8 cellular contexts compared by ENCODE assay signal in the genomic region with DNA sequence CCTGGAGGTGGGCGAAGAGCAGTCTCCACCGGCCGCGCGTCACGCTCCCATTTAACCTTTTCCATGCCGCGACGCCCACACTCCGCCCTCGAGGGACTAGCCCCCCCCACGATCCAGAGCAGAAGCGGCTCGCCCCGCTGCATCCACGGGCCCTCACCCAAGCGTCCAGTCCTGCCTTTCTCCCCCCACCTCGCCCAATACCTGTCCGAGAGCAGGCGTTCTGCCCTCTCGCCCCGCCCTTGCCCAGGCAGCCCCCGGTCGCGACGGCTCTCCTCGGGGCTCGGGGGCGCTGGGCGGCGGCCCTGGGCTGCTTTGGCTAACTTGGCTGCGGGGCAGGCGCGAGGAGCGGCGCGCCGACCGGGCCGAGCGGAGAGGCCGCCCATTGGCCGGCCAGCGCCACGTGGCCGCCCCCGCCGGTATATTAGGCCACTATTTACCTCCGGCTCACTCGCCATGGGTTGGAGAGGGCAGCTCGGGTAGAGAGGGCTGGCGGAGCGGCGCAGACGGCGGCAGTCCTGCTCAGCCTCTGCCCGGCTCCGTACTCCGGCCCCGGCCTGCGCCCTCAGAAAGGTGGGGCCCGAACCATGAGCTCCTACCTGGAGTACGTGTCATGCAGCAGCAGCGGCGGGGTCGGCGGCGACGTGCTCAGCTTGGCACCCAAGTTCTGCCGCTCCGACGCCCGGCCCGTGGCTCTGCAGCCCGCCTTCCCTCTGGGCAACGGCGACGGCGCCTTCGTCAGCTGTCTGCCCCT. TPM values are rescaled to one million over a fixed set of nuclear protein-coding genes. Genes with fewer than 3 reads are reported as not detected.
DNase-seq lines count a peak whose midpoint lies in the region; ATAC-seq and TF ChIP-seq lines count a peak whose summit lies in the region.

A gene (plus strand): TSS at position 451 of the 751 bp plus-strand sequence. CDS start 134 bp downstream, at position 585.

- H3K27me3 ChIP-seq in muscle layer of duodenum (ENCODE audit: low read depth, low read length): peaks cover 33% of the 10 kb centered on the region
- no peaks in the 10 kb centered on the region for H3K27me3 ChIP-seq in aorta (ENCODE audit: control insufficient read depth in 1 of 2, insufficient read depth in 2 of 2, low read length in 1 of 2)

- WGBS in aorta, 2 donors: 0 to 1% methylated on average over 74 to 80 of the region's 80 CpGs

- BruUV-seq in Calu3 (replicated peaks; lab: Mats Ljungman, UMichigan): no TSS peak

- peak within 1 kb of the TSS; percentile 61 for H3K4me3 Mint-ChIP-seq in Calu3 (ENCODE audit: low read depth, unreplicated experiment)

- CTCF ChIA-PET in Calu3 (lab: Charles Lee): no interaction called here

- H3K4me1 ChIP-seq in muscle layer of duodenum (ENCODE audit: control insufficient read depth in 1 of 2, insufficient read depth in 2 of 2, low read length in 2 of 2) (peaks cover 0 to 23% of the 10 kb centered on the region in 2 donors), aorta (ENCODE audit: control insufficient read depth in 1 of 2, insufficient read depth in 2 of 2, low read length in 2 of 2) (no peaks in the 10 kb centered on the region)

- H3K4me1 Mint-ChIP-seq in Calu3 (ENCODE audit: low read depth, unreplicated experiment): no peaks in the 10 kb centered on the region

- H3K27ac ChIP-seq in muscle layer of duodenum (ENCODE audit: low read length): no peak within 1 kb of the TSS
- no peak within 1 kb of the TSS for H3K27ac ChIP-seq in aorta (ENCODE audit: low read depth in 1 of 2, low read length in 2 of 2)

- H3K4me3 ChIP-seq in epithelial cell of proximal tubule (ENCODE audit: low read depth, low read length) (peak within 1 kb of the TSS; percentile 69), muscle layer of duodenum (ENCODE audit: low read depth in 1 of 2, low read length in 2 of 2) (peak within 1 kb of the TSS; percentile 75 to 90), aorta (ENCODE audit: low read length in 2 of 2) (peak within 1 kb of the TSS; percentile 45 to 48)

- no peak within 1 kb of the TSS for H3K27ac Mint-ChIP-seq in Calu3 (ENCODE audit: unreplicated experiment)

- peaks cover 9% of the 10 kb centered on the region for H3K36me3 Mint-ChIP-seq in Calu3 (ENCODE audit: insufficient read depth, unreplicated experiment)

- intact Hi-C loops in Calu3 (cut with micrococcal nuclease; ENCODE audit: unreplicated experiment) (no loop called here), aorta (cut with DNase I) (no loop called here)

- peaks cover 10% of the 10 kb centered on the region for H3K27me3 Mint-ChIP-seq in Calu3 (ENCODE audit: unreplicated experiment)

- no peak for TF ChIP-seq CTCF in Calu3 (IDR thresholded peaks at IDR 0.05; ENCODE audit: unreplicated experiment)
- TF ChIP-seq CTCF in epithelial cell of proximal tubule (conservative IDR thresholded peaks at IDR 0.05; ENCODE audit: low read depth, low read length): no peak

- ATAC-seq in HG02885 (IDR thresholded peaks at IDR 0.05; ENCODE audit: poor library complexity, unreplicated experiment) (peak; percentile 67), SK-N-SH treated with all-trans-retinoic acid at 6 μM for 48 hours (peak; percentile 91), aorta (ENCODE audit: low FRiP score) (peak; percentile 89), GM21529 (IDR thresholded peaks at IDR 0.05; ENCODE audit: unreplicated experiment) (no peak), GM21723 (IDR thresholded peaks at IDR 0.05; ENCODE audit: unreplicated experiment) (no peak)

- H3K36me3 ChIP-seq in muscle layer of duodenum (ENCODE audit: control insufficient read depth in 1 of 2, insufficient read depth in 2 of 2, low read length in 2 of 2): no peaks in the 10 kb centered on the region
- no peaks in the 10 kb centered on the region for H3K36me3 ChIP-seq in aorta (ENCODE audit: control insufficient read depth in 1 of 2, insufficient read depth in 2 of 2, low read length in 1 of 2)

- DNase-seq in Calu3 (peak; percentile 18), epithelial cell of proximal tubule (ENCODE audit: low read depth) (no peak), aorta (peak; percentile 50 to 82)

- no peaks in the 10 kb centered on the region for H3K9me3 Mint-ChIP-seq in Calu3 (ENCODE audit: low read depth, unreplicated experiment)

- no peaks in the 10 kb centered on the region for H3K9me3 ChIP-seq in muscle layer of duodenum (ENCODE audit: control insufficient read depth in 1 of 2, low read length in 2 of 2)
- H3K9me3 ChIP-seq in aorta (ENCODE audit: control insufficient read depth, low read length): no peaks in the 10 kb centered on the region

TF ChIP-seq in SK-N-SH treated with all-trans-retinoic acid at 6 μM for 48 hours, 23 proteins besides CTCF, POLR2A, EP300 and RAD21:
- no peak for TF ChIP-seq CSDC2 (CRISPR knock-in tag; IDR thresholded peaks at IDR 0.05)
- TF ChIP-seq OSR1 (CRISPR knock-in tag; IDR thresholded peaks at IDR 0.05): no peak
- no peak for TF ChIP-seq RARB (CRISPR knock-in tag; IDR thresholded peaks at IDR 0.05)
- TF ChIP-seq BACH2 (CRISPR knock-in tag; IDR thresholded peaks at IDR 0.05; ENCODE audit: borderline replicate concordance): no peak
- TF ChIP-seq ZFP3 (CRISPR knock-in tag; IDR thresholded peaks at IDR 0.05): no peak
- no peak for TF ChIP-seq ZFP30 (CRISPR knock-in tag; IDR thresholded peaks at IDR 0.05)
- TF ChIP-seq, protein P1, sequence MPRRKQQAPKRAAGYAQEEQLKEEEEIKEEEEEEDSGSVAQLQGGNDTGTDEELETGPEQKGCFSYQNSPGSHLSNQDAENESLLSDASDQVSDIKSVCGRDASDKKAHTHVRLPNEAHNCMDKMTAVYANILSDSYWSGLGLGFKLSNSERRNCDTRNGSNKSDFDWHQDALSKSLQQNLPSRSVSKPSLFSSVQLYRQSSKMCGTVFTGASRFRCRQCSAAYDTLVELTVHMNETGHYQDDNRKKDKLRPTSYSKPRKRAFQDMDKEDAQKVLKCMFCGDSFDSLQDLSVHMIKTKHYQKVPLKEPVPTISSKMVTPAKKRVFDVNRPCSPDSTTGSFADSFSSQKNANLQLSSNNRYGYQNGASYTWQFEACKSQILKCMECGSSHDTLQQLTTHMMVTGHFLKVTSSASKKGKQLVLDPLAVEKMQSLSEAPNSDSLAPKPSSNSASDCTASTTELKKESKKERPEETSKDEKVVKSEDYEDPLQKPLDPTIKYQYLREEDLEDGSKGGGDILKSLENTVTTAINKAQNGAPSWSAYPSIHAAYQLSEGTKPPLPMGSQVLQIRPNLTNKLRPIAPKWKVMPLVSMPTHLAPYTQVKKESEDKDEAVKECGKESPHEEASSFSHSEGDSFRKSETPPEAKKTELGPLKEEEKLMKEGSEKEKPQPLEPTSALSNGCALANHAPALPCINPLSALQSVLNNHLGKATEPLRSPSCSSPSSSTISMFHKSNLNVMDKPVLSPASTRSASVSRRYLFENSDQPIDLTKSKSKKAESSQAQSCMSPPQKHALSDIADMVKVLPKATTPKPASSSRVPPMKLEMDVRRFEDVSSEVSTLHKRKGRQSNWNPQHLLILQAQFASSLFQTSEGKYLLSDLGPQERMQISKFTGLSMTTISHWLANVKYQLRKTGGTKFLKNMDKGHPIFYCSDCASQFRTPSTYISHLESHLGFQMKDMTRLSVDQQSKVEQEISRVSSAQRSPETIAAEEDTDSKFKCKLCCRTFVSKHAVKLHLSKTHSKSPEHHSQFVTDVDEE (CRISPR knock-in tag; IDR thresholded peaks at IDR 0.05): no peak
- TF ChIP-seq, protein P2, sequence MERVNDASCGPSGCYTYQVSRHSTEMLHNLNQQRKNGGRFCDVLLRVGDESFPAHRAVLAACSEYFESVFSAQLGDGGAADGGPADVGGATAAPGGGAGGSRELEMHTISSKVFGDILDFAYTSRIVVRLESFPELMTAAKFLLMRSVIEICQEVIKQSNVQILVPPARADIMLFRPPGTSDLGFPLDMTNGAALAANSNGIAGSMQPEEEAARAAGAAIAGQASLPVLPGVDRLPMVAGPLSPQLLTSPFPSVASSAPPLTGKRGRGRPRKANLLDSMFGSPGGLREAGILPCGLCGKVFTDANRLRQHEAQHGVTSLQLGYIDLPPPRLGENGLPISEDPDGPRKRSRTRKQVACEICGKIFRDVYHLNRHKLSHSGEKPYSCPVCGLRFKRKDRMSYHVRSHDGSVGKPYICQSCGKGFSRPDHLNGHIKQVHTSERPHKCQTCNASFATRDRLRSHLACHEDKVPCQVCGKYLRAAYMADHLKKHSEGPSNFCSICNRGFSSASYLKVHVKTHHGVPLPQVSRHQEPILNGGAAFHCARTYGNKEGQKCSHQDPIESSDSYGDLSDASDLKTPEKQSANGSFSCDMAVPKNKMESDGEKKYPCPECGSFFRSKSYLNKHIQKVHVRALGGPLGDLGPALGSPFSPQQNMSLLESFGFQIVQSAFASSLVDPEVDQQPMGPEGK (CRISPR knock-in tag; IDR thresholded peaks at IDR 0.05; ENCODE audit: borderline replicate concordance): no peak
- TF ChIP-seq ZNF565 (CRISPR knock-in tag; conservative IDR thresholded peaks at IDR 0.05; ENCODE audit: low read depth): no peak
- TF ChIP-seq ZC3H10 (CRISPR knock-in tag; IDR thresholded peaks at IDR 0.05): no peak

RNA-seq across cellular contexts. Expression of the gene that starts here (rescaled TPM):
- total RNA-seq in Calu3 (2022) (not detected in 2 replicates), epithelial cell of proximal tubule (9.3 and 10.2 TPM in 2 replicates), aorta (1 to 10 TPM; 1.1 to 2.2 TPM)
- 1 to 10 TPM in 1 of 2 donors, under 1 TPM in 1; 0.31 to 1.0 TPM for polyA plus RNA-seq in aorta

Comparison
In these comparisons a context has a peak if more than half of its experiments do, and no peak if none do; other contexts are left out.
1. Peak in DNase-seq in Calu3; RNA of the gene not detected or under 1 TPM.
2. ATAC-seq: peak in HG02885 (single experiment), SK-N-SH treated with all-trans-retinoic acid at 6 μM for 48 hours (single experiment) and aorta (single experiment); none in GM21529 (single experiment) and GM21723 (single experiment).
3. Peak in every context shown above with its lines, with median percentiles within 50 percentile points of each other: H3K4me3 ChIP-seq.